ENCODE assay signal across 33 cellular contexts in the genomic region with DNA sequence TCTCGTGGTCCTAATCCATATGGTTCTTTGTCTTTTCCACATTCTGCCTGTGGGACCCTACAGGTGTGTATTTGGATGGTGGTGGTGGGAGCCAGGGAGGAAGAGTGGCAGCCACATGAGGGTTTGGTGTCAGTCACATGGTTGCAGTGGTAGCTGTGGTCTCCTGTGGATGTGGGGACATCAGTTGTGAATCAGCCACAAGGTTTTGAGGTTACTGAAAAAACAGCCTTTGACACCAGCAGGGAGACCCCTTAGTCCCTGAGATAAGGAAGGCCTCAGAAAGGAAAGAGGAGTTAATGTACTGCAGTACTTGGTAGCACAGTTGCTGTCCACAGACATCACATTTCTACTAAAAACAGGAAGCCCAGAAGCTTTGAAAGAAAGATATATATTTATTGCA. TPM values are rescaled to one million over a fixed set of nuclear protein-coding genes. Genes with fewer than 3 reads are reported as not detected.
"Had no signal": no experiment of that assay in that cellular context is flagged by ENCODE, and none has a peak within 500 bp of the region (broad histone marks: within the 10 kb centered on the region; RNA-seq: fewer than 3 reads in every experiment).

No MANE protein-coding gene starts in this region.

- H3K27ac Mint-ChIP-seq: activated B cell treated with CpG ODN at 0.5 μM for 24 hours; activated CD4-positive, alpha-beta T cell treated with anti-CD3 and anti-CD28 coated beads for 36 hours; stimulated activated naive B cell treated with anti-CD40 and anti-IgM and Interleukin-4, amounts not matched to agents 10 μg/mL and 1 μg/mL and 100 μg/mL, for 72 hours had no signal

- DNase-seq: activated B cell treated with CpG ODN at 0.5 μM for 24 hours; activated CD4-positive, alpha-beta T cell treated with anti-CD3 and anti-CD28 coated beads for 36 hours; activated CD8-positive, alpha-beta memory T cell treated with anti-CD3 and anti-CD28 coated beads for 24 hours; activated CD8-positive, alpha-beta memory T cell treated with anti-CD3 and anti-CD28 coated beads, Interleukin-2, amount 50 U/mL, for 48 hours; activated naive CD4-positive, alpha-beta T cell; activated T-cell treated with anti-CD3 and anti-CD28 coated beads, Interleukin-2, amount 50 U/mL, for 4 hours; amygdala; caudate nucleus; cortex of kidney; effector memory CD8-positive, alpha-beta T cell; erythroblast; head of caudate nucleus; hippocampal formation; left cardiac atrium; left ventricle myocardium superior; nephron progenitor cell; right lobe of liver; stimulated activated CD4-positive, alpha-beta T cell treated with anti-CD3 and anti-CD28 coated beads, Interleukin-12 subunit alpha, Interleukin-12 subunit beta, amount 100 ng/mL, for 4 hours; stimulated activated CD4-positive, alpha-beta T cell treated with anti-CD3 and anti-CD28 coated beads, Interleukin-4, amount 100 ng/mL, for 24 hours; stimulated activated CD8-positive, alpha-beta memory T cell treated with anti-CD3 and anti-CD28 coated beads, Interleukin-4, amount 100 ng/mL, for 48 hours; stimulated activated naive B cell treated with anti-CD40 and anti-IgM and Interleukin-4, amounts not matched to agents 10 μg/mL and 1 μg/mL and 100 μg/mL, for 72 hours; T-cell had no signal

- H3K4me1 Mint-ChIP-seq: activated B cell treated with CpG ODN at 0.5 μM for 24 hours had no signal

- ATAC-seq: activated CD4-positive, alpha-beta T cell treated with anti-CD3 and anti-CD28 coated beads for 36 hours; activated T-cell treated with anti-CD3 and anti-CD28 coated beads, Interleukin-2, amount 50 U/mL, for 4 hours; effector memory CD8-positive, alpha-beta T cell; left cardiac atrium; left ventricle myocardium superior; stimulated activated naive B cell treated with anti-CD40 and anti-IgM and Interleukin-4, amounts not matched to agents 10 μg/mL and 1 μg/mL and 100 μg/mL, for 72 hours had no signal

- H3K4me3 Mint-ChIP-seq: activated B cell treated with CpG ODN at 0.5 μM for 24 hours; activated CD4-positive, alpha-beta T cell treated with anti-CD3 and anti-CD28 coated beads for 36 hours; activated T-cell treated with anti-CD3 and anti-CD28 coated beads, Interleukin-2, amount 50 U/mL, for 4 hours; effector memory CD8-positive, alpha-beta T cell; nephron progenitor cell; stimulated activated naive B cell treated with anti-CD40 and anti-IgM and Interleukin-4, amounts not matched to agents 10 μg/mL and 1 μg/mL and 100 μg/mL, for 72 hours; T-cell had no signal

- H3K9me3 Mint-ChIP-seq: activated B cell treated with CpG ODN at 0.5 μM for 24 hours; activated T-cell treated with anti-CD3 and anti-CD28 coated beads, Interleukin-2, amount 50 U/mL, for 4 hours; effector memory CD8-positive, alpha-beta T cell; stimulated activated naive B cell treated with anti-CD40 and anti-IgM and Interleukin-4, amounts not matched to agents 10 μg/mL and 1 μg/mL and 100 μg/mL, for 72 hours; T-cell had no signal

- H3K27me3 Mint-ChIP-seq: activated B cell treated with CpG ODN at 0.5 μM for 24 hours; activated CD4-positive, alpha-beta T cell treated with anti-CD3 and anti-CD28 coated beads for 36 hours; effector memory CD8-positive, alpha-beta T cell had no signal

RNA-seq across cellular contexts. Expression of gene GAGE10, which starts 15.8 kb away (rescaled TPM):
- total RNA-seq: activated B cell treated with CpG ODN at 0.5 μM for 24 hours; activated CD4-positive, alpha-beta T cell treated with anti-CD3 and anti-CD28 coated beads for 36 hours; activated T-cell treated with anti-CD3 and anti-CD28 coated beads, Interleukin-2, amount 50 U/mL, for 4 hours; chondrocyte; fibroblast of lung; fibroblast of villous mesenchyme; left cardiac atrium; left ventricle myocardium superior; lung microvascular endothelial cell; mucosa of gallbladder; osteocyte; posterior vena cava; right lobe of liver; SK-MEL-5; T-helper 2 cell treated with Interferon-gamma antibody and Interleukin-4, amounts not matched to agents 100 ng/mL and 5 ng/mL, for 36 hours; temporal lobe; tibial nerve had no signal

RNA-seq across cellular contexts. Expression of gene FOXP3, which starts 23.2 kb away (rescaled TPM):
- total RNA-seq: left cardiac atrium, left ventricle myocardium superior, lung microvascular endothelial cell had no signal

RNA-seq across cellular contexts. Expression of gene GAGE12J, which starts 34.2 kb away (rescaled TPM):
- total RNA-seq: activated B cell treated with CpG ODN at 0.5 μM for 24 hours; activated CD4-positive, alpha-beta T cell treated with anti-CD3 and anti-CD28 coated beads for 36 hours; activated T-cell treated with anti-CD3 and anti-CD28 coated beads, Interleukin-2, amount 50 U/mL, for 4 hours; chondrocyte; fibroblast of lung; fibroblast of villous mesenchyme; left cardiac atrium; left ventricle myocardium superior; lung microvascular endothelial cell; mucosa of gallbladder; osteocyte; posterior vena cava; right lobe of liver; T-cell; T-helper 2 cell treated with Interferon-gamma antibody and Interleukin-4, amounts not matched to agents 100 ng/mL and 5 ng/mL, for 36 hours; temporal lobe; tibial nerve had no signal

RNA-seq across cellular contexts. Expression of gene GAGE13, which starts 43.7 kb away (rescaled TPM):
- total RNA-seq: activated B cell treated with CpG ODN at 0.5 μM for 24 hours; activated CD4-positive, alpha-beta T cell treated with anti-CD3 and anti-CD28 coated beads for 36 hours; activated T-cell treated with anti-CD3 and anti-CD28 coated beads, Interleukin-2, amount 50 U/mL, for 4 hours; chondrocyte; fibroblast of lung; fibroblast of villous mesenchyme; left cardiac atrium; left ventricle myocardium superior; lung microvascular endothelial cell; osteocyte; posterior vena cava; right lobe of liver; T-cell; T-helper 2 cell treated with Interferon-gamma antibody and Interleukin-4, amounts not matched to agents 100 ng/mL and 5 ng/mL, for 36 hours; temporal lobe; tibial nerve had no signal
